1 cellular context compared by ENCODE assay signal in genomic region chr1:81484284-81484683, GRCh38.
TF ChIP-seq lines count a peak whose summit lies in the region.

No MANE protein-coding gene starts in this region.

TF ChIP-seq in HEK293, 187 proteins besides CTCF, POLR2A, EP300 and RAD21 (continued from another document):
- no peak for TF ChIP-seq PRDM10 (tag by site-specific recombination; IDR thresholded peaks at IDR 0.05)
- TF ChIP-seq, protein P1, sequence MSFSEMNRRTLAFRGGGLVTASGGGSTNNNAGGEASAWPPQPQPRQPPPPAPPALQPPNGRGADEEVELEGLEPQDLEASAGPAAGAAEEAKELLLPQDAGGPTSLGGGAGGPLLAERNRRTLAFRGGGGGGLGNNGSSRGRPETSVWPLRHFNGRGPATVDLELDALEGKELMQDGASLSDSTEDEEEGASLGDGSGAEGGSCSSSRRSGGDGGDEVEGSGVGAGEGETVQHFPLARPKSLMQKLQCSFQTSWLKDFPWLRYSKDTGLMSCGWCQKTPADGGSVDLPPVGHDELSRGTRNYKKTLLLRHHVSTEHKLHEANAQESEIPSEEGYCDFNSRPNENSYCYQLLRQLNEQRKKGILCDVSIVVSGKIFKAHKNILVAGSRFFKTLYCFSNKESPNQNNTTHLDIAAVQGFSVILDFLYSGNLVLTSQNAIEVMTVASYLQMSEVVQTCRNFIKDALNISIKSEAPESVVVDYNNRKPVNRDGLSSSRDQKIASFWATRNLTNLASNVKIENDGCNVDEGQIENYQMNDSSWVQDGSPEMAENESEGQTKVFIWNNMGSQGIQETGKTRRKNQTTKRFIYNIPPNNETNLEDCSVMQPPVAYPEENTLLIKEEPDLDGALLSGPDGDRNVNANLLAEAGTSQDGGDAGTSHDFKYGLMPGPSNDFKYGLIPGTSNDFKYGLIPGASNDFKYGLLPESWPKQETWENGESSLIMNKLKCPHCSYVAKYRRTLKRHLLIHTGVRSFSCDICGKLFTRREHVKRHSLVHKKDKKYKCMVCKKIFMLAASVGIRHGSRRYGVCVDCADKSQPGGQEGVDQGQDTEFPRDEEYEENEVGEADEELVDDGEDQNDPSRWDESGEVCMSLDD (tag by site-specific recombination; IDR thresholded peaks at IDR 0.05) = no peak
- TF ChIP-seq ZNF561 (tag by site-specific recombination; IDR thresholded peaks at IDR 0.05; ENCODE audit: borderline replicate concordance) = peak; percentile 83; the same call in 1 of the 2 replicates
- no peak for TF ChIP-seq ZNF404 (tag by site-specific recombination; IDR thresholded peaks at IDR 0.05)
- TF ChIP-seq, protein P2, sequence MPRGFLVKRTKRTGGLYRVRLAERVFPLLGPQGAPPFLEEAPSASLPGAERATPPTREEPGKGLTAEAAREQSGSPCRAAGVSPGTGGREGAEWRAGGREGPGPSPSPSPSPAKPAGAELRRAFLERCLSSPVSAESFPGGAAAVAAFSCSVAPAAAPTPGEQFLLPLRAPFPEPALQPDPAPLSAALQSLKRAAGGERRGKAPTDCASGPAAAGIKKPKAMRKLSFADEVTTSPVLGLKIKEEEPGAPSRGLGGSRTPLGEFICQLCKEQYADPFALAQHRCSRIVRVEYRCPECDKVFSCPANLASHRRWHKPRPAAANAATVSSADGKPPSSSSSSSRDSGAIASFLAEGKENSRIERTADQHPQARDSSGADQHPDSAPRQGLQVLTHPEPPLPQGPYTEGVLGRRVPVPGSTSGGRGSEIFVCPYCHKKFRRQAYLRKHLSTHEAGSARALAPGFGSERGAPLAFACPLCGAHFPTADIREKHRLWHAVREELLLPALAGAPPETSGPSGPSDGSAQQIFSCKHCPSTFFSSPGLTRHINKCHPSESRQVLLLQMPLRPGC (tag by site-specific recombination; IDR thresholded peaks at IDR 0.05) = no peak
- TF ChIP-seq, protein P3, sequence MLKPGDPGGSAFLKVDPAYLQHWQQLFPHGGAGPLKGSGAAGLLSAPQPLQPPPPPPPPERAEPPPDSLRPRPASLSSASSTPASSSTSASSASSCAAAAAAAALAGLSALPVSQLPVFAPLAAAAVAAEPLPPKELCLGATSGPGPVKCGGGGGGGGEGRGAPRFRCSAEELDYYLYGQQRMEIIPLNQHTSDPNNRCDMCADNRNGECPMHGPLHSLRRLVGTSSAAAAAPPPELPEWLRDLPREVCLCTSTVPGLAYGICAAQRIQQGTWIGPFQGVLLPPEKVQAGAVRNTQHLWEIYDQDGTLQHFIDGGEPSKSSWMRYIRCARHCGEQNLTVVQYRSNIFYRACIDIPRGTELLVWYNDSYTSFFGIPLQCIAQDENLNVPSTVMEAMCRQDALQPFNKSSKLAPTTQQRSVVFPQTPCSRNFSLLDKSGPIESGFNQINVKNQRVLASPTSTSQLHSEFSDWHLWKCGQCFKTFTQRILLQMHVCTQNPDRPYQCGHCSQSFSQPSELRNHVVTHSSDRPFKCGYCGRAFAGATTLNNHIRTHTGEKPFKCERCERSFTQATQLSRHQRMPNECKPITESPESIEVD (tag by site-specific recombination; IDR thresholded peaks at IDR 0.05) = peak; percentile 94
- 0 out of 2 replicates have a peak, but pooled peaks have one; percentile 21 for TF ChIP-seq ZNF596 (tag by site-specific recombination; IDR thresholded peaks at IDR 0.05)
- TF ChIP-seq ZNF549 (tag by site-specific recombination; IDR thresholded peaks at IDR 0.05) = 0 out of 2 replicates have a peak, but pooled peaks have one; percentile 44
- no peak for TF ChIP-seq ZNF560 (tag by site-specific recombination; IDR thresholded peaks at IDR 0.05; ENCODE audit: borderline replicate concordance)
- no peak for TF ChIP-seq ZNF488 (tag by site-specific recombination; IDR thresholded peaks at IDR 0.05)
- TF ChIP-seq ZNF112 (tag by site-specific recombination; IDR thresholded peaks at IDR 0.05) = no peak
- TF ChIP-seq OSR2 (tag by site-specific recombination; IDR thresholded peaks at IDR 0.05) = peak; percentile 93
- 0 out of 2 replicates have a peak, but pooled peaks have one; percentile 8 for TF ChIP-seq IKZF3 (tag by site-specific recombination; IDR thresholded peaks at IDR 0.05)
- TF ChIP-seq ZNF610 (tag by site-specific recombination; IDR thresholded peaks at IDR 0.05; ENCODE audit: borderline replicate concordance) = no peak
- TF ChIP-seq ZNF626 (tag by site-specific recombination; IDR thresholded peaks at IDR 0.05) = no peak
- 0 out of 2 replicates have a peak, but pooled peaks have one; percentile 21 for TF ChIP-seq ZBTB17 (tag by site-specific recombination; IDR thresholded peaks at IDR 0.05)
- no peak for TF ChIP-seq ZNF10 (tag by site-specific recombination; IDR thresholded peaks at IDR 0.05)
- peak; percentile 76 for TF ChIP-seq SCRT2 (tag by site-specific recombination; IDR thresholded peaks at IDR 0.05)
- no peak for TF ChIP-seq ZNF138 (tag by site-specific recombination; IDR thresholded peaks at IDR 0.05; ENCODE audit: borderline replicate concordance)
